2 cellular contexts compared by ENCODE assay signal in genomic region chr19:7333198-7334118, GRCh38.
TF ChIP-seq lines count a peak whose summit lies in the region.

No MANE protein-coding gene starts in this region.

TF ChIP-seq in HEK293, 187 proteins besides CTCF, POLR2A, EP300 and RAD21:
- TF ChIP-seq ZNF335 (tag by site-specific recombination; conservative IDR thresholded peaks at IDR 0.05) (no peak), ZNF16 (tag by site-specific recombination; IDR thresholded peaks at IDR 0.05; ENCODE audit: low read depth) (no peak), ZNF623 (tag by site-specific recombination; IDR thresholded peaks at IDR 0.05) (peak; percentile 35; the same call in 1 of the 2 replicates)

TF ChIP-seq in HepG2, 621 proteins besides CTCF, POLR2A, EP300 and RAD21:
- TF ChIP-seq NR0B2 (CRISPR knock-in tag; IDR thresholded peaks at IDR 0.05): no peak
- no peak for TF ChIP-seq TAF1 (CRISPR knock-in tag; IDR thresholded peaks at IDR 0.05)
- TF ChIP-seq EED (CRISPR knock-in tag; IDR thresholded peaks at IDR 0.05): no peak
